ENCODE assay signal across 1 cellular context in genomic region chr14:56181666-56182065, GRCh38.
TF ChIP-seq lines count a peak whose summit lies in the region.

No MANE protein-coding gene starts in this region.

TF ChIP-seq in A549, 52 proteins besides CTCF, POLR2A, EP300 and RAD21 (continued from another document):
- peak; percentile 85; the same call in 2 of the 3 replicates for TF ChIP-seq BCL3 (IDR thresholded peaks at IDR 0.05)
- peak; percentile 41 to 84; a peak in 2 of 5 replicates for TF ChIP-seq JUN (IDR thresholded peaks at IDR 0.05)
- TF ChIP-seq JUNB (IDR thresholded peaks at IDR 0.05): peak; percentile 69
- peak; percentile 92 to 96 for TF ChIP-seq CEBPB (IDR thresholded peaks at IDR 0.05)
- TF ChIP-seq POLR2AphosphoS2 (conservative IDR thresholded peaks at IDR 0.05; ENCODE audit: low read length): no peak
- TF ChIP-seq GATA3 (IDR thresholded peaks at IDR 0.05; ENCODE audit: borderline replicate concordance): peak; percentile 62
- no peak for TF ChIP-seq BHLHE40 (IDR thresholded peaks at IDR 0.05; ENCODE audit: low read depth, low read length)
- TF ChIP-seq ZSCAN20 (CRISPR knock-in tag; IDR thresholded peaks at IDR 0.05): peak; percentile 81; the same call in 1 of the 2 replicates
- 0 out of 2 replicates have a peak, but pooled peaks have one; percentile 10 for TF ChIP-seq FOSL2 (IDR thresholded peaks at IDR 0.05)
- peak; percentile 83 for TF ChIP-seq FOSL2 (CRISPR knock-in tag; IDR thresholded peaks at IDR 0.05)
- no peak for TF ChIP-seq HMGXB4 (CRISPR knock-in tag; IDR thresholded peaks at IDR 0.05; ENCODE audit: borderline replicate concordance)
- no peak for TF ChIP-seq TP53 (CRISPR knock-in tag; IDR thresholded peaks at IDR 0.05)
